Comparison of ENCODE assay signal across 11 cellular contexts in the genomic region with DNA sequence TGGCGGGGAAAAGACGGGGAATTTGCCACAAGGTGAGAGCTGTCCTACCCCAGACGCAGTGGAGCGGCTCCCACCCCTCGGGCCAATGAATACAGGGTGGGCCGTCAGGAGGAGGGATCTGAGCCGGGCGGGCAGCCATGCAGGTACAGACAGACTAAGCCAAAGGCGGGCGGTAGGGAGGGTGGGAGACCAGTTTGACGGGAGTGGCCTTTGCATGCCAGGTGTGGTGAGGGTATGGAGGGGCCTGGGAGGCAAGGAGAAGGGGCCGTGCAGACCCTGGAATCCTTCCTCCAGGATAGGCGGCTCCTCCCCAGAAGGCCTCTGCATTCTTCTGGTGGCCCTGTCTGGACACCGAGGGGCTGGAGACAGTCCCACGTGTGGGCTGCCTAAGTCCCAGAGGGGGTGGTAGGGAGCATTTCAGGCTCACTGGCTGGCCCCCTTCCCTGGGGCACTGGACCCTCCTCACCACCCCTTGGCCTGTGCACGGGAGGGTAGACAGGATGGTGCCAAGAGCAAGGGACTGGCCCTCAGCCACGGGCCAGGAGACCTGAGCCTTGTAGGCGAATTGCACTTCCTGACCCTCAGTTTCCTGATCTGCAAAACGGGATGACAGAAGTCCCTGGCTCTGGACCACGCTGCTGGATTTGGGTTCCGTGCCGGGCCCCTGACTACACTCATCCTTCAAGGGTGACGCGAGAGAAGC. TPM values are rescaled to one million over a fixed set of nuclear protein-coding genes. Genes with fewer than 3 reads are reported as not detected.
A peak's percentile ranks its signal among the peaks of the same experiment; 100 is the strongest.
DNase-seq lines count a peak whose midpoint lies in the region; ATAC-seq and TF ChIP-seq lines count a peak whose summit lies in the region.
"Had no signal": no experiment of that assay in that cellular context is flagged by ENCODE, and none has a peak within 500 bp of the region (broad histone marks: within the 10 kb centered on the region; RNA-seq: fewer than 3 reads in every experiment).

No MANE protein-coding gene starts in this region.

- H3K36me3 Mint-ChIP-seq in mesothelial cell of epicardium: no peaks in the 10 kb centered on the region
- H3K36me3 Mint-ChIP-seq: activated CD4-positive, alpha-beta memory T cell treated with anti-CD3 and anti-CD28 coated beads for 36 hours had no signal

- no peaks in the 10 kb centered on the region for H4K20me1 ChIP-seq in osteoblast (ENCODE audit: insufficient read depth, low read length)

- no peak for ATAC-seq in foreskin keratinocyte

- H3K4me1 Mint-ChIP-seq in mesothelial cell of epicardium: peaks cover 35% of the 10 kb centered on the region

- H2AFZ ChIP-seq in osteoblast (ENCODE audit: low read length): no peak overlapping the region

- no peak overlapping the region for H3K4me3 ChIP-seq in AG04450 (ENCODE audit: low read depth, low read length)
- no peak overlapping the region for H3K4me3 ChIP-seq in osteoblast (ENCODE audit: insufficient read depth, low read length)
- no peak overlapping the region for H3K4me3 ChIP-seq in SJCRH30

- H3K36me3 ChIP-seq in osteoblast (ENCODE audit: insufficient read depth, low read length) (peaks cover 5% of the 10 kb centered on the region), SJCRH30 (no peaks in the 10 kb centered on the region)

- H3K27ac Mint-ChIP-seq in mesothelial cell of epicardium: no peak overlapping the region
- H3K27ac Mint-ChIP-seq: activated CD4-positive, alpha-beta memory T cell treated with anti-CD3 and anti-CD28 coated beads for 36 hours had no signal

- peak overlapping the region; percentile 78 for H3K4me2 ChIP-seq in osteoblast (ENCODE audit: insufficient read depth, low read length)

- H3K27me3 Mint-ChIP-seq in mesothelial cell of epicardium (ENCODE audit: low read depth): peaks cover 6% of the 10 kb centered on the region
- H3K27me3 Mint-ChIP-seq: activated CD4-positive, alpha-beta memory T cell treated with anti-CD3 and anti-CD28 coated beads for 36 hours had no signal

- POLR2A ChIA-PET in AG04450 (lab: Yijun Ruan, JAX): no interaction called here
- POLR2A ChIA-PET in RWPE1 (lab: Yijun Ruan, JAX; ENCODE audit: low non-redundant PET): no interaction called here

- peaks cover 20% of the 10 kb centered on the region for H3K4me1 ChIP-seq in foreskin keratinocyte
- peaks cover 41% of the 10 kb centered on the region for H3K4me1 ChIP-seq in osteoblast (ENCODE audit: insufficient read depth, low read length)
- peaks cover 42% of the 10 kb centered on the region for H3K4me1 ChIP-seq in SJCRH30

- H3K27ac ChIP-seq in AG04450 (ENCODE audit: low read depth, low read length) (peak overlapping the region; percentile 84), RWPE1 (peak overlapping the region; percentile 99), foreskin keratinocyte (peak overlapping the region; percentile 19), osteoblast (ENCODE audit: low read depth, low read length) (peak overlapping the region; percentile 82), SJCRH30 (no peak overlapping the region)

- DNase-seq in AG04450 (ENCODE audit: low read depth, low spot score): no peak
- DNase-seq in RWPE1 (ENCODE audit: low spot score): no peak
- no peak for DNase-seq in foreskin keratinocyte
- DNase-seq in osteoblast (ENCODE audit: insufficient read length, low spot score, missing footprints): peak; percentile 11
- DNase-seq in SJCRH30: no peak
- no peak for DNase-seq in NCI-H2196 treated with DMSO at 0.1 percent for 48 hours (lab: John Stamatoyannopoulos, UW; ENCODE audit: unreplicated experiment)
- DNase-seq in stimulated activated CD4-positive, alpha-beta T cell treated with anti-CD3 and anti-CD28 coated beads, Interleukin-4, amount 100 ng/mL, for 1 hour: no peak
- no peak for DNase-seq in mesothelial cell of epicardium (ENCODE audit: low spot score in 2 of 2, unreplicated experiment in 2 of 2)
- DNase-seq: activated CD4-positive, alpha-beta memory T cell treated with anti-CD3 and anti-CD28 coated beads for 36 hours; NCI-H2081 treated with DMSO at 0.1 percent for 48 hours; occipital lobe had no signal

- H3K27me3 ChIP-seq in AG04450 (ENCODE audit: control insufficient read depth, insufficient read depth, low read length) (no peaks in the 10 kb centered on the region), foreskin keratinocyte (peaks cover 4% of the 10 kb centered on the region), osteoblast (ENCODE audit: insufficient read depth, low read length) (no peaks in the 10 kb centered on the region), SJCRH30 (no peaks in the 10 kb centered on the region)

- no peaks in the 10 kb centered on the region for H3K9me3 Mint-ChIP-seq in mesothelial cell of epicardium
- H3K9me3 Mint-ChIP-seq: activated CD4-positive, alpha-beta memory T cell treated with anti-CD3 and anti-CD28 coated beads for 36 hours had no signal

- H3K9me3 ChIP-seq in AG04450 (ENCODE audit: control insufficient read depth, insufficient read depth, low read length): no peaks in the 10 kb centered on the region; the same call in 1 of the 2 replicates
- H3K9me3 ChIP-seq in osteoblast (ENCODE audit: low read depth, low read length): no peaks in the 10 kb centered on the region
- H3K9me3 ChIP-seq in SJCRH30 (replicated peaks): no peaks in the 10 kb centered on the region

- CTCF ChIA-PET in AG04450 (lab: Charles Lee): no interaction called here
- CTCF ChIA-PET in RWPE1 (lab: Yijun Ruan, JAX): no interaction called here

- TF ChIP-seq CTCF in AG04450 (IDR thresholded peaks at IDR 0.05; ENCODE audit: low read depth, low read length): no peak
- TF ChIP-seq CTCF in RWPE1 (conservative IDR thresholded peaks at IDR 0.05; ENCODE audit: low read depth): no peak
- TF ChIP-seq CTCF in foreskin keratinocyte (conservative IDR thresholded peaks at IDR 0.05): no peak
- no peak for TF ChIP-seq CTCF in osteoblast (IDR thresholded peaks at IDR 0.05; ENCODE audit: extremely low read depth, low read depth, low read length)
- no peak for TF ChIP-seq CTCF in mesothelial cell of epicardium (IDR thresholded peaks at IDR 0.05; ENCODE audit: unreplicated experiment)

- H3K4me3 Mint-ChIP-seq in mesothelial cell of epicardium: no peak overlapping the region

- H3K79me2 ChIP-seq in osteoblast (ENCODE audit: insufficient read depth, low read length): peaks cover 68% of the 10 kb centered on the region

RNA-seq across cellular contexts. Expression of a gene that starts 2.8 kb away (rescaled TPM):
- 14.8 and 17.2 TPM in 2 replicates for polyA plus RNA-seq in AG04450 (2011; rRNA removed)
- polyA minus RNA-seq in AG04450 (2011; rRNA and poly(A)+ RNA removed): 30.6 and 36.8 TPM in 2 replicates
- 12.5 and 15.7 TPM in 2 replicates for total RNA-seq in foreskin keratinocyte
- 8.3 and 10.8 TPM in 2 replicates for polyA plus RNA-seq in foreskin keratinocyte
- total RNA-seq in osteoblast: 26.4 and 28.0 TPM in 2 replicates
- 22.0 and 28.1 TPM in 2 replicates for total RNA-seq in SJCRH30 (2014; rRNA removed; shearing (Covaris generic))
- total RNA-seq in mesothelial cell of epicardium: 72.9 to 79.0 TPM (median 76.7 TPM) in 3 replicates

RNA-seq across cellular contexts. Expression of a gene that starts 39.6 kb away (rescaled TPM):
- polyA plus RNA-seq in AG04450 (2011; rRNA removed): 28.8 and 34.3 TPM in 2 replicates
- polyA minus RNA-seq in AG04450 (2011; rRNA and poly(A)+ RNA removed): 11.8 and 18.6 TPM in 2 replicates
- 35.5 and 35.6 TPM in 2 replicates for total RNA-seq in foreskin keratinocyte
- polyA plus RNA-seq in foreskin keratinocyte: 36.6 and 41.3 TPM in 2 replicates
- 37.7 and 44.9 TPM in 2 replicates for total RNA-seq in osteoblast
- 25.8 and 28.8 TPM in 2 replicates for total RNA-seq in SJCRH30 (2014; rRNA removed; shearing (Covaris generic))
- 23.8 to 25.9 TPM (median 25.0 TPM) in 3 replicates for total RNA-seq in mesothelial cell of epicardium

RNA-seq across cellular contexts. Expression of a gene that starts 47.9 kb away (rescaled TPM):
- polyA plus RNA-seq in AG04450 (2011; rRNA removed) (149 and 170 TPM in 2 replicates), foreskin keratinocyte (129 and 130 TPM in 2 replicates)
- polyA minus RNA-seq in AG04450 (2011; rRNA and poly(A)+ RNA removed): 95.8 and 112 TPM in 2 replicates
- total RNA-seq in foreskin keratinocyte (173 and 176 TPM in 2 replicates), osteoblast (200 and 204 TPM in 2 replicates), mesothelial cell of epicardium (277 to 297 TPM (median 287 TPM) in 3 replicates)
- total RNA-seq in SJCRH30 (2014; rRNA removed; shearing (Covaris generic)): 131 and 139 TPM in 2 replicates
